Comparison of ENCODE assay signal across 8 cellular contexts in the genomic region with DNA sequence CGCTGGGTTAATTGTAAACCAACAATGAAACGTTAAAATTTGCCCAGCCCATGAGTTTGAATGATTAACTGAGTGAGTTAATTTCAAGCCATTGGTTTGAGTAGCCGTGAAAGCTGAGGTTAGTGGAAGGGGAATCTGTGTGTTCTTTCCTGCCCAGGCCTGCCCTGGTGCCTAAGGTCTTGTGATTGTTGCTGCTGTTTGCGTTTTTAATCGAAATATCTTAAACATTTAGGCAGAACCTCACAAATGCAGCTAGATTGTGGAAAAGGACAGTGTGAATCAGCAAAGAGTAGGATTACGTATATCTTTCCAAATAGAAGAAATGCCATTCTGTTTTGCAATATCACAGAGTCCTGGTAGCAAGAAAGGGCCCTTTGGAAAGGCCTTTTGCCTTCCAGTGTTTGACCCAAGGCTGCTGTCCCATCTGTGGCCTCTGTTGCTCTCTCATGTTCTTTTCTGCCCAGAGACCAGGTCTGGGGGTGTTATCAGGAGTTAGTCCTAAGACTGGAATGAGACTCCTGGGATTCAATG.
DNase-seq lines count a peak whose midpoint lies in the region; ATAC-seq and TF ChIP-seq lines count a peak whose summit lies in the region.

No MANE protein-coding gene starts in this region.

- 78 to 83% methylated on average over 6 of the region's 6 CpGs for WGBS in heart right ventricle, 2 donors
- 82 to 86% methylated on average over 6 of the region's 6 CpGs for WGBS in gastroesophageal sphincter (ENCODE audit: low coverage in 1 of 2), 2 donors

- peaks cover 0 to 12% (median 5%) of the 10 kb centered on the region in 11 donors for H3K9me3 ChIP-seq in heart right ventricle
- H3K9me3 ChIP-seq in gastroesophageal sphincter: peaks cover 0 to 7% (median 0%) of the 10 kb centered on the region in 3 donors

- H3K27ac ChIP-seq in heart right ventricle (peak overlapping the region; percentile 1 to 76 (median 38)), gastroesophageal sphincter (no peak overlapping the region)

- ATAC-seq in heart right ventricle: no peak
- ATAC-seq in left ventricle myocardium superior: no peak
- ATAC-seq in HG03520 (IDR thresholded peaks at IDR 0.05; ENCODE audit: unreplicated experiment): no peak
- no peak for ATAC-seq in gastroesophageal sphincter
- ATAC-seq in HG03025 (IDR thresholded peaks at IDR 0.05; ENCODE audit: low FRiP score, unreplicated experiment): no peak

- no peak for TF ChIP-seq EP300 in gastroesophageal sphincter (IDR thresholded peaks at IDR 0.05)

- H3K4me3 ChIP-seq in heart right ventricle (no peak overlapping the region), gastroesophageal sphincter (no peak overlapping the region)

- DNase-seq in heart right ventricle: no peak
- no peak for DNase-seq in left ventricle myocardium superior
- DNase-seq in NCI-H226: peak; percentile 83
- DNase-seq in glomerular visceral epithelial cell (ENCODE audit: extremely low spot score): peak; percentile 74
- DNase-seq in germinal center (ENCODE audit: low spot score): no peak

- H3K27me3 ChIP-seq in heart right ventricle: no peaks in the 10 kb centered on the region
- H3K27me3 ChIP-seq in gastroesophageal sphincter: no peaks in the 10 kb centered on the region

- intact Hi-C loops in heart right ventricle (cut with DNase I): loop anchor here in 1 of 10 donors (10.0 kb wide), 1 partner anchor 295 kb away; no protein-coding TSS in a partner anchor
- intact Hi-C loops in left ventricle myocardium superior (cut with micrococcal nuclease): no loop called here

- TF ChIP-seq POLR2A in gastroesophageal sphincter (IDR thresholded peaks at IDR 0.05): no peak

- TF ChIP-seq CTCF in heart right ventricle (IDR thresholded peaks at IDR 0.05) (no peak), gastroesophageal sphincter (IDR thresholded peaks at IDR 0.05) (no peak)

- H3K4me1 ChIP-seq in heart right ventricle: peaks cover 14 to 61% (median 47%) of the 10 kb centered on the region in 9 donors
- H3K4me1 ChIP-seq in gastroesophageal sphincter: no peaks in the 10 kb centered on the region

- no peaks in the 10 kb centered on the region for H3K36me3 ChIP-seq in heart right ventricle
- no peaks in the 10 kb centered on the region for H3K36me3 ChIP-seq in gastroesophageal sphincter

Comparison
In these comparisons a context has a peak if more than half of its experiments do, and no peak if none do; other contexts are left out.
1. DNase-seq: peak in NCI-H226 (single experiment) and glomerular visceral epithelial cell (single experiment); none in heart right ventricle (0 of 2), left ventricle myocardium superior (single experiment) and germinal center (single experiment).
2. H3K27ac ChIP-seq: peak in heart right ventricle (10 of 10); none in gastroesophageal sphincter (0 of 4).